ENCODE assay signal across 30 cellular contexts in the genomic region with DNA sequence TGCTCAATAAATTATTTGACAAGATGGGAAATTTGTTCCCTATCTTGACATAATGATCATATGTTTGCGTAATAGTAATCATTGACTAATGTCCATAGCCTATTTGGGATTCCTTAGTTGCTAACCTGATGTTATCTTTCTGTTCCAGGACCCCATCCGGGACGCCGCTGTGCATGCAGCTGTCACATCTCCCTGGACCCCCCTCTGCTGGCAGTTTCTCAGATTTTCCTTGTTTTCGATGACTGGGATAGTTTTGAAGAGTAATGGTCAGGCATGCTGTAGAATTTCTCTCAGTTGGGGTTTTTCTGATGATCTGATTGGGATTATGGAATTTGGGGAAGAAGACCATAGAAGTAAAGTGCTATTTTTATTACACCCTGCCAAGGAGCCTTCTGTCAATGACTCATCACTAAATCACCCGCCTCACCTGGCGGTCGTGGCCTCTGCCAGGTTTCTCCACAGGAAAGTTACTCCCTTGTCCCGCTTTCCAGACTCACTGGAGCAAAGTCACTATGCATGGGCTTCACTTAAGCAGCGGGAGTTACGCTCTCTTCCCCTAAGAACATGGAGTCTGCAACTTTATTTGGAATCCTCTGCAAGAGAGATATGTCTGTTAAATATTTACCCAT. TPM values are rescaled to one million over a fixed set of nuclear protein-coding genes. Genes with fewer than 3 reads are reported as not detected.
DNase-seq lines count a peak whose midpoint lies in the region; ATAC-seq, FAIRE-seq and TF ChIP-seq lines count a peak whose summit lies in the region.
"Had no signal": no experiment of that assay in that cellular context is flagged by ENCODE, and none has a peak within 500 bp of the region (broad histone marks: within the 10 kb centered on the region; RNA-seq: fewer than 3 reads in every experiment).

No MANE protein-coding gene starts in this region.

- CTCF ChIA-PET in K562 (lab: Yijun Ruan, JAX; ENCODE audit: low intra/inter-chr PET ratio): no interaction called here
- CTCF ChIA-PET in CD4-positive, alpha-beta T cell (lab: Charles Lee): no interaction called here
- CTCF ChIA-PET in activated naive CD4-positive, alpha-beta T cell treated with anti-CD3 and anti-CD28 coated beads for 36 hours (lab: Charles Lee): interaction anchor here (0.9 kb wide), 1 partner anchor 18 kb away, joined by 3 read pairs; no protein-coding TSS in a partner anchor

- peaks cover 16 to 33% (median 25%) of the 10 kb centered on the region in 11 experiments for H3K9me3 ChIP-seq in BLaER1 treated with 17β-estradiol and CSF1 and Interleukin-3, amounts not matched to agents 10 nM and 100 nM (replicated peaks in 1 of 11)
- no peaks in the 10 kb centered on the region for H3K9me3 ChIP-seq in K562 (replicated peaks; ENCODE audit: control insufficient read depth, insufficient read depth, low read depth, low read length)
- no peaks in the 10 kb centered on the region for H3K9me3 ChIP-seq in CD4-positive, alpha-beta T cell (ENCODE audit: control insufficient read depth, low read length)

- H2BK5ac ChIP-seq in mesendoderm (ENCODE audit: low read length): no peak overlapping the region

- peaks cover 2% of the 10 kb centered on the region for H3K36me3 Mint-ChIP-seq in IgD-negative memory B cell
- no peaks in the 10 kb centered on the region for H3K36me3 Mint-ChIP-seq in CD4-positive, alpha-beta T cell (ENCODE audit: low read depth)
- H3K36me3 Mint-ChIP-seq in activated naive CD4-positive, alpha-beta T cell treated with anti-CD3 and anti-CD28 coated beads for 36 hours (ENCODE audit: low read depth): no peaks in the 10 kb centered on the region

- H2AK5ac ChIP-seq in mesendoderm (ENCODE audit: low read length): no peak overlapping the region

- TF ChIP-seq RAD21 in K562 (CRISPR knock-in tag; conservative IDR thresholded peaks at IDR 0.05 in 1 of 2, IDR thresholded peaks at IDR 0.05 in 1 of 2): no peak

- intact Hi-C loops in K562 (cut with micrococcal nuclease): no loop called here
- intact Hi-C loops in CD4-positive, alpha-beta T cell (cut with DNase I, micrococcal nuclease): no loop called here
- intact Hi-C loops in activated naive CD4-positive, alpha-beta T cell treated with anti-CD3 and anti-CD28 coated beads for 36 hours (cut with micrococcal nuclease): no loop called here

- H3K4me1 ChIP-seq in BLaER1 treated with 17β-estradiol and CSF1 and Interleukin-3, amounts not matched to agents 10 nM and 100 nM: peaks cover 42 to 60% (median 53%) of the 10 kb centered on the region in 10 experiments
- H3K4me1 ChIP-seq in K562 (replicated peaks in 1 of 2; ENCODE audit: control insufficient read depth in 2 of 2, insufficient read depth in 2 of 2, low read length in 2 of 2) (peaks cover 5% of the 10 kb centered on the region in 2 experiments; a peak in 2 of 5 replicates), mesendoderm (ENCODE audit: control insufficient read depth, low read depth, low read length) (no peaks in the 10 kb centered on the region)

- no peak overlapping the region for H2BK15ac ChIP-seq in mesendoderm (replicated peaks; ENCODE audit: low read depth)

- no peak for TF ChIP-seq POLR2A in K562 (conservative IDR thresholded peaks at IDR 0.05)

- H3K79me1 ChIP-seq in mesendoderm (ENCODE audit: low read length): no peaks in the 10 kb centered on the region

- no peak overlapping the region for H4K5ac ChIP-seq in mesendoderm (ENCODE audit: low read length)

- no peak for TF ChIP-seq CTCF in K562 (IDR thresholded peaks at IDR 0.05 in 2 of 3, conservative IDR thresholded peaks at IDR 0.05 in 1 of 3; ENCODE audit: insufficient read depth in 2 of 3, low read depth in 1 of 3, low read length in 3 of 3)
- TF ChIP-seq CTCF in CD4-positive, alpha-beta T cell (IDR thresholded peaks at IDR 0.05): no peak

- H3K9ac ChIP-seq in BLaER1 treated with 17β-estradiol and CSF1 and Interleukin-3, amounts not matched to agents 10 nM and 100 nM: peak overlapping the region in 8 of 11 experiments; percentile 49 to 86 (median 75); a peak in 8 of 22 replicates
- no peak overlapping the region for H3K9ac ChIP-seq in K562 (ENCODE audit: insufficient read depth in 1 of 2, low read depth in 2 of 2, low read length in 2 of 2)
- H3K9ac ChIP-seq in mesendoderm (ENCODE audit: low read length): no peak overlapping the region
- H3K9ac ChIP-seq: parathyroid adenoma had no signal

- peak overlapping the region; percentile 61 to 92 (median 69); a peak in 21 of 22 replicates for H3K4me2 ChIP-seq in BLaER1 treated with 17β-estradiol and CSF1 and Interleukin-3, amounts not matched to agents 10 nM and 100 nM
- H3K4me2 ChIP-seq in K562 (ENCODE audit: insufficient read depth, low read length) (no peak overlapping the region), mesendoderm (ENCODE audit: low read length) (no peak overlapping the region)

- no peak for TF ChIP-seq EP300 in K562 (IDR thresholded peaks at IDR 0.05; ENCODE audit: low read length)

- no peak overlapping the region for H2BK120ac ChIP-seq in mesendoderm (ENCODE audit: low read depth, low read length)

- POLR2A ChIA-PET in K562 (lab: Yijun Ruan, JAX): no interaction called here
- POLR2A ChIA-PET in CD4-positive, alpha-beta T cell (lab: Charles Lee): no interaction called here

- H3K4me1 Mint-ChIP-seq in IgD-negative memory B cell: peaks cover 17 to 34% (median 23%) of the 10 kb centered on the region in 3 donors
- no peaks in the 10 kb centered on the region for H3K4me1 Mint-ChIP-seq in CD4-positive, alpha-beta T cell (ENCODE audit: low read depth)
- no peaks in the 10 kb centered on the region for H3K4me1 Mint-ChIP-seq in activated naive CD4-positive, alpha-beta T cell treated with anti-CD3 and anti-CD28 coated beads for 36 hours (ENCODE audit: low read depth)
- H3K4me1 Mint-ChIP-seq: central memory CD8-positive, alpha-beta T cell had no signal

- no peaks in the 10 kb centered on the region for H3K9me1 ChIP-seq in K562 (ENCODE audit: control insufficient read depth, insufficient read depth, low read length)

- no peak overlapping the region for H3K23ac ChIP-seq in mesendoderm (ENCODE audit: low read length)

- 0% methylated on average over 11 of the region's 11 CpGs for WGBS in K562 (ENCODE audit: insufficient coverage, low coverage, missing lambda C conversion rate)
- no CpG with 5 or more reads among the region's 11 CpGs for WGBS in mesendoderm (ENCODE audit: extremely low coverage, insufficient coverage, low lambda C conversion rate)

- no peak overlapping the region for H3K18ac ChIP-seq in mesendoderm (ENCODE audit: low read length)

- peak overlapping the region in 2 of 4 donors; percentile 50 to 63 for H3K4me3 Mint-ChIP-seq in IgD-negative memory B cell
- H3K4me3 Mint-ChIP-seq in CD4-positive, alpha-beta T cell: no peak overlapping the region
- H3K4me3 Mint-ChIP-seq in activated naive CD4-positive, alpha-beta T cell treated with anti-CD3 and anti-CD28 coated beads for 36 hours: no peak overlapping the region
- H3K4me3 Mint-ChIP-seq: activated T-cell treated with anti-CD3 and anti-CD28 coated beads, Interleukin-2, amount 50 U/mL, for 4 hours; central memory CD8-positive, alpha-beta T cell; T-helper 1 cell treated with Interleukin-12 subunit alpha and Interleukin-12 subunit beta and Interleukin-4 antibody, amounts not matched to agents 30 μg/mL and 1 μg/mL, for 36 hours had no signal

- no TSS peak for BruUV-seq in K562 (replicated peaks; lab: Mats Ljungman, UMichigan)

- no peak for DNase-seq in K562 (ENCODE audit: extremely low read depth in 1 of 4, low spot score in 3 of 4)
- peak; percentile 40 for DNase-seq in mesendoderm
- no peak for DNase-seq in CD4-positive, alpha-beta T cell
- no peak for DNase-seq in globus pallidus (ENCODE audit: low spot score)
- DNase-seq in activated naive CD4-positive, alpha-beta T cell treated with anti-CD3 and anti-CD28 coated beads for 36 hours: no peak
- DNase-seq: activated naive CD4-positive, alpha-beta T cell; activated T-cell treated with anti-CD3 and anti-CD28 coated beads, Interleukin-2, amount 50 U/mL, for 4 hours; AML-193; dermis blood vessel endothelial cell; esophagus squamous epithelium; foreskin melanocyte; hippocampal formation; left cardiac atrium; NCI-H1092; NCI-H187 treated with DMSO at 0.1 percent for 48 hours; NCI-H2171 treated with DMSO at 0.1 percent for 48 hours; NCI-H510A treated with DMSO at 0.1 percent for 48 hours; right cardiac atrium; Right ventricle myocardium superior; stimulated activated CD4-positive, alpha-beta T cell treated with anti-CD3 and anti-CD28 coated beads, Interleukin-12 subunit alpha, Interleukin-12 subunit beta, amount 100 ng/mL, for 4 hours; stimulated activated CD4-positive, alpha-beta T cell treated with anti-CD3 and anti-CD28 coated beads, Interleukin-4, amount 100 ng/mL, for 1 hour; trophoblast cell had no signal

- no peaks in the 10 kb centered on the region for H3K27me3 ChIP-seq in BLaER1 treated with 17β-estradiol and CSF1 and Interleukin-3, amounts not matched to agents 10 nM and 100 nM
- H3K27me3 ChIP-seq in K562 (ENCODE audit: control insufficient read depth in 2 of 2, insufficient read depth in 2 of 2, low read length in 2 of 2) (peaks cover 9 to 10% of the 10 kb centered on the region in 2 experiments), mesendoderm (ENCODE audit: insufficient read depth, low read length, poor library complexity) (no peaks in the 10 kb centered on the region)
- no peaks in the 10 kb centered on the region for H3K27me3 ChIP-seq in CD4-positive, alpha-beta T cell (ENCODE audit: control insufficient read depth, insufficient read depth, low read length)
- H3K27me3 ChIP-seq: esophagus squamous epithelium had no signal

- H3K27ac ChIP-seq in BLaER1 treated with 17β-estradiol and CSF1 and Interleukin-3, amounts not matched to agents 10 nM and 100 nM: peak overlapping the region; percentile 60 to 94 (median 79); a peak in 20 of 22 replicates
- H3K27ac ChIP-seq in K562 (ENCODE audit: extremely low read depth, low read depth, low read length) (no peak overlapping the region), mesendoderm (ENCODE audit: low read depth, low read length) (no peak overlapping the region)
- H3K27ac ChIP-seq in CD4-positive, alpha-beta T cell (ENCODE audit: low read depth, low read length): no peak overlapping the region
- H3K27ac ChIP-seq: esophagus squamous epithelium, parathyroid adenoma had no signal

- no peak overlapping the region for H2AFZ ChIP-seq in K562 (ENCODE audit: low read depth, low read length)
- H2AFZ ChIP-seq: parathyroid adenoma had no signal

- in situ Hi-C loops in K562 (cut with MboI): no loop called here

- no peak overlapping the region for H4K8ac ChIP-seq in mesendoderm (ENCODE audit: low read depth, low read length)

- no peak for ATAC-seq in K562
- ATAC-seq in CD4-positive, alpha-beta T cell (ENCODE audit: poor library complexity): no peak
- ATAC-seq in GM21723 (IDR thresholded peaks at IDR 0.05; ENCODE audit: unreplicated experiment): no peak
- ATAC-seq: activated T-cell treated with anti-CD3 and anti-CD28 coated beads, Interleukin-2, amount 50 U/mL, for 4 hours; left cardiac atrium; right cardiac atrium; SK-N-SH treated with all-trans-retinoic acid at 6 μM for 48 hours had no signal

- H3K56ac ChIP-seq in mesendoderm (ENCODE audit: low read length): no peak overlapping the region

- no peaks in the 10 kb centered on the region for H4K20me1 ChIP-seq in BLaER1 treated with 17β-estradiol and CSF1 and Interleukin-3, amounts not matched to agents 10 nM and 100 nM
- H4K20me1 ChIP-seq in K562 (replicated peaks; ENCODE audit: control insufficient read depth, insufficient read depth, low read length): no peaks in the 10 kb centered on the region

- no peaks in the 10 kb centered on the region for H3K79me2 ChIP-seq in K562 (ENCODE audit: control insufficient read depth, insufficient read depth, low read length)
- H3K79me2 ChIP-seq in mesendoderm (ENCODE audit: control insufficient read depth, insufficient read depth, low read length): no peaks in the 10 kb centered on the region
- H3K79me2 ChIP-seq: parathyroid adenoma had no signal

- FAIRE-seq in K562 (lab: Jason Lieb, UNC): no peak
- FAIRE-seq: GM12892 had no signal

- peak overlapping the region; percentile 31 to 92 (median 84) for H3K27ac Mint-ChIP-seq in IgD-negative memory B cell
- no peak overlapping the region for H3K27ac Mint-ChIP-seq in CD4-positive, alpha-beta T cell
- H3K27ac Mint-ChIP-seq in activated naive CD4-positive, alpha-beta T cell treated with anti-CD3 and anti-CD28 coated beads for 36 hours: no peak overlapping the region
- H3K27ac Mint-ChIP-seq: T-helper 1 cell treated with Interleukin-12 subunit alpha and Interleukin-12 subunit beta and Interleukin-4 antibody, amounts not matched to agents 30 μg/mL and 1 μg/mL, for 36 hours had no signal

- H3K27me3 Mint-ChIP-seq in IgD-negative memory B cell: no peaks in the 10 kb centered on the region
- peaks cover 28% of the 10 kb centered on the region for H3K27me3 Mint-ChIP-seq in CD4-positive, alpha-beta T cell
- peaks cover 12% of the 10 kb centered on the region for H3K27me3 Mint-ChIP-seq in activated naive CD4-positive, alpha-beta T cell treated with anti-CD3 and anti-CD28 coated beads for 36 hours (ENCODE audit: low read depth)

- no peaks in the 10 kb centered on the region for H3K9me3 Mint-ChIP-seq in IgD-negative memory B cell
- H3K9me3 Mint-ChIP-seq in CD4-positive, alpha-beta T cell: no peaks in the 10 kb centered on the region
- peaks cover 10% of the 10 kb centered on the region for H3K9me3 Mint-ChIP-seq in activated naive CD4-positive, alpha-beta T cell treated with anti-CD3 and anti-CD28 coated beads for 36 hours

- no peak overlapping the region for H3K4ac ChIP-seq in mesendoderm (ENCODE audit: low read depth, low read length)

- peak overlapping the region in 2 of 10 experiments; percentile 20 to 47; a peak in 1 of 20 replicates for H3K4me3 ChIP-seq in BLaER1 treated with 17β-estradiol and CSF1 and Interleukin-3, amounts not matched to agents 10 nM and 100 nM
- H3K4me3 ChIP-seq in K562 (no peak overlapping the region), mesendoderm (ENCODE audit: low read length) (no peak overlapping the region)
- H3K4me3 ChIP-seq: esophagus squamous epithelium had no signal

- H3K36me3 ChIP-seq in BLaER1 treated with 17β-estradiol and CSF1 and Interleukin-3, amounts not matched to agents 10 nM and 100 nM: no peaks in the 10 kb centered on the region
- H3K36me3 ChIP-seq in K562 (ENCODE audit: control insufficient read depth, insufficient read depth, low read length) (no peaks in the 10 kb centered on the region), mesendoderm (ENCODE audit: control insufficient read depth, insufficient read depth, low read length) (no peaks in the 10 kb centered on the region)
- H3K36me3 ChIP-seq: esophagus squamous epithelium had no signal

RNA-seq across cellular contexts. Expression of gene TMEM18, which starts 19.9 kb away (rescaled TPM):
- polyA plus RNA-seq in IgD-negative memory B cell: 27.2 TPM
- total RNA-seq in K562 (2011; cell fraction: chromatin; rRNA removed; ENCODE audit: low replicate concordance): 46.2 and 62.9 TPM in 2 replicates
- 25.7 and 27.0 TPM in 2 replicates for total RNA-seq in K562 (2011; cell fraction: nucleolus; rRNA removed)
- 33.0 and 41.0 TPM in 2 replicates for total RNA-seq in K562 (2011; cell fraction: nucleoplasm; rRNA removed)
- 12.8 and 12.9 TPM in 2 replicates for total RNA-seq in K562 (2014; rRNA removed)
- 19.6 and 23.4 TPM in 2 replicates for total RNA-seq in K562 (2014; rRNA removed; fragmentation: Illumina TruSeq; extraction: Trizol)
- total RNA-seq in K562 (2015; rRNA removed; fragmentation: Illumina TruSeq; extraction: Trizol): 19.4 and 19.9 TPM in 2 replicates
- total RNA-seq in K562 (2021): 18.4 and 21.3 TPM in 2 replicates
- polyA plus RNA-seq in K562 (2011; rRNA removed): 21.1 and 28.3 TPM in 2 replicates
- 12.3 and 19.7 TPM in 2 replicates for polyA plus RNA-seq in K562 (2011; cell fraction: cytosol; rRNA removed)
- 36.1 and 37.8 TPM in 2 replicates for polyA plus RNA-seq in K562 (2011; cell fraction: nucleus; rRNA removed)
- 19.3 and 26.1 TPM in 2 replicates for polyA plus RNA-seq in K562 (2012)
- polyA plus RNA-seq in K562 (2014; fragmentation: Illumina TruSeq; extraction: Trizol): 19.2 and 21.8 TPM in 2 replicates
- polyA plus RNA-seq in K562 (2014; fragmentation: Nextera tagmentation; extraction: Ambion mirVana): 10 to 100 TPM; 54.5 to 55.9 TPM
- polyA plus RNA-seq in K562 (2014; rRNA removed): 17.5 and 30.7 TPM in 2 replicates
- 20.6 and 22.0 TPM in 2 replicates for polyA minus RNA-seq in K562 (2011; rRNA and poly(A)+ RNA removed)
- 6.6 and 9.2 TPM in 2 replicates for polyA minus RNA-seq in K562 (2011; cell fraction: cytosol; rRNA and poly(A)+ RNA removed)
- 12.8 and 15.7 TPM in 2 replicates for polyA minus RNA-seq in K562 (2011; cell fraction: nucleus; rRNA and poly(A)+ RNA removed)
- 29.1 TPM for polyA plus RNA-seq in mesendoderm (2013, experiment 1 of 2)
- 29.8 TPM for polyA plus RNA-seq in mesendoderm (2013, experiment 2 of 2)
- total RNA-seq in CD4-positive, alpha-beta T cell: 10 to 100 TPM; 25.6 to 26.3 TPM
- total RNA-seq in activated naive CD4-positive, alpha-beta T cell treated with anti-CD3 and anti-CD28 coated beads for 36 hours: 10 to 100 TPM; 22.4 to 25.1 TPM

Comparison
In these comparisons a context has a peak if more than half of its experiments do, and no peak if none do; other contexts are left out.
1. H3K27ac ChIP-seq: peak in BLaER1 treated with 17β-estradiol and CSF1 and Interleukin-3, amounts not matched to agents 10 nM and 100 nM (11 of 11); none in K562 (single experiment), mesendoderm (single experiment) and CD4-positive, alpha-beta T cell (single experiment).
2. H3K4me2 ChIP-seq: peak in BLaER1 treated with 17β-estradiol and CSF1 and Interleukin-3, amounts not matched to agents 10 nM and 100 nM (11 of 11); none in K562 (single experiment) and mesendoderm (single experiment).
3. H3K9ac ChIP-seq: peak in BLaER1 treated with 17β-estradiol and CSF1 and Interleukin-3, amounts not matched to agents 10 nM and 100 nM (8 of 11); none in K562 (0 of 2) and mesendoderm (single experiment).
4. H3K27ac Mint-ChIP-seq: peak in IgD-negative memory B cell (3 of 3); none in CD4-positive, alpha-beta T cell (single experiment) and activated naive CD4-positive, alpha-beta T cell treated with anti-CD3 and anti-CD28 coated beads for 36 hours (single experiment).